8 cellular contexts compared by ENCODE assay signal in genomic region chr19:18006895-18007604, GRCh38. TPM values are rescaled to one million over a fixed set of nuclear protein-coding genes. Genes with fewer than 3 reads are reported as not detected.
DNase-seq lines count a peak whose midpoint lies in the region; ATAC-seq, FAIRE-seq and TF ChIP-seq lines count a peak whose summit lies in the region.

No MANE protein-coding gene starts in this region.

- no peak overlapping the region for H3K4me3 ChIP-seq in HAP-1
- H3K4me3 ChIP-seq in WI38 (ENCODE audit: low read depth, low read length): peak overlapping the region; percentile 55
- H3K4me3 ChIP-seq in bronchial epithelial cell (ENCODE audit: low read depth, low read length): peak overlapping the region; percentile 48
- peak overlapping the region; percentile 35 to 71 (median 59) for H3K4me3 ChIP-seq in spleen

- FAIRE-seq in bronchial epithelial cell (lab: Jason Lieb, UNC): peak; percentile 47

- no peak for ATAC-seq in GM18873 (IDR thresholded peaks at IDR 0.05; ENCODE audit: low FRiP score, unreplicated experiment)

- in situ Hi-C loops in HAP-1 (cut with MboI; ENCODE audit: low sequenced_read_pairs): no loop called here

- H3K36me3 ChIP-seq in HAP-1 (replicated peaks) (peaks cover 28% of the 10 kb centered on the region), bronchial epithelial cell (ENCODE audit: control insufficient read depth, insufficient read depth, low read length) (peaks cover 10% of the 10 kb centered on the region), spleen (peaks cover 4 to 71% (median 34%) of the 10 kb centered on the region in 6 donors)

- WGBS in spleen, 5 donors: 2 to 6% (median 4%) methylated on average over 28 to 41 of the region's 41 CpGs

- TF ChIP-seq POLR2A in spleen (IDR thresholded peaks at IDR 0.05): no peak

- H3K27me3 ChIP-seq in HAP-1 (ENCODE audit: low read depth) (no peaks in the 10 kb centered on the region), bronchial epithelial cell (ENCODE audit: control insufficient read depth, insufficient read depth, low read length) (no peaks in the 10 kb centered on the region), spleen (replicated peaks in 1 of 7) (no peaks in the 10 kb centered on the region)

- H3K9me3 ChIP-seq in HAP-1: no peaks in the 10 kb centered on the region; the same call in 1 of the 2 replicates
- no peaks in the 10 kb centered on the region for H3K9me3 ChIP-seq in spleen

- peak; percentile 93 for TF ChIP-seq CTCF in WI38 (IDR thresholded peaks at IDR 0.05; ENCODE audit: low read depth, low read length)
- peak; percentile 100 for TF ChIP-seq CTCF in bronchial epithelial cell (IDR thresholded peaks at IDR 0.05; ENCODE audit: insufficient read depth, low read length, severe bottlenecking)
- peak; percentile 94 to 100 (median 99) for TF ChIP-seq CTCF in spleen (IDR thresholded peaks at IDR 0.05 in 8 of 11, conservative IDR thresholded peaks at IDR 0.05 in 3 of 11)

- H3K27ac ChIP-seq in spleen: peak overlapping the region; percentile 63 to 91 (median 86)

- intact Hi-C loops in spleen (cut with DNase I; ENCODE audit: low total_unique reads): loop anchor here (1.0 kb wide), 1 partner anchor 51 kb away; no protein-coding TSS in a partner anchor

- DNase-seq in DMS79 treated with DMSO at 0.1 percent for 48 hours (lab: John Stamatoyannopoulos, UW) (peak; percentile 69), HAP-1 (ENCODE audit: low spot score in 2 of 2) (peak; percentile 24 to 84), NCI-H146 treated with DMSO at 0.1 percent for 48 hours (lab: John Stamatoyannopoulos, UW; ENCODE audit: unreplicated experiment) (peak; percentile 37), bronchial epithelial cell (ENCODE audit: low read depth) (peak; percentile 62), inferior parietal cortex (ENCODE audit: extremely low spot score) (peak; percentile 92), spleen (peak; percentile 95)

- peaks cover 2% of the 10 kb centered on the region; the same call in 1 of the 2 replicates for H3K4me1 ChIP-seq in HAP-1
- H3K4me1 ChIP-seq in spleen: peaks cover 24 to 82% (median 52%) of the 10 kb centered on the region in 6 donors

RNA-seq across cellular contexts. Expression of gene ARRDC2, which starts 0.9 kb away (rescaled TPM):
- total RNA-seq in bronchial epithelial cell (6.1 and 7.2 TPM in 2 replicates), spleen (10 to 100 TPM; 46.0 to 64.6 (median 50.5) TPM)
- polyA plus RNA-seq in spleen: 10 to 100 TPM; 61.5 to 70.4 (median 64.8) TPM

RNA-seq across cellular contexts. Expression of gene KCNN1, which starts 40.1 kb away (rescaled TPM):
- total RNA-seq in bronchial epithelial cell (not detected in 2 replicates), spleen (not detected)
- polyA plus RNA-seq in spleen: under 1 TPM; 0.03 to 0.10 (median 0.04) TPM

Comparison
In these comparisons a context has a peak if more than half of its experiments do, and no peak if none do; other contexts are left out.
1. DNase-seq: peak in every context shown above with its lines; median percentile 95 in spleen; 92 in inferior parietal cortex; 69 in DMS79 treated with DMSO at 0.1 percent for 48 hours; 62 in bronchial epithelial cell; 54 in HAP-1; 37 in NCI-H146 treated with DMSO at 0.1 percent for 48 hours.